22 cellular contexts compared by ENCODE assay signal in genomic region chr14:66739826-66740225, GRCh38.
"Had no signal": no experiment of that assay in that cellular context is flagged by ENCODE, and none has a peak within 500 bp of the region (broad histone marks: within the 10 kb centered on the region; RNA-seq: fewer than 3 reads in every experiment).

No MANE protein-coding gene starts in this region.

- H3K4me1 ChIP-seq: foreskin keratinocyte, gastroesophageal sphincter, left lung, lower lobe of right lung had no signal

- H3K4me2 ChIP-seq: hepatocyte had no signal

- H2AFZ ChIP-seq: hepatocyte had no signal

- DNase-seq: dermis blood vessel endothelial cell; dorsolateral prefrontal cortex; effector CD4-positive, alpha-beta T cell; effector memory CD4-positive, alpha-beta T cell; foreskin keratinocyte; heart left ventricle; hypothalamus; immature natural killer cell; left cardiac atrium; left lung; left ventricle myocardium superior; lower lobe of right lung; mesendoderm; midbrain; naive thymus-derived CD4-positive, alpha-beta T cell had no signal

- ATAC-seq: foreskin keratinocyte; gastroesophageal sphincter; heart left ventricle; left cardiac atrium; left lung; left ventricle myocardium superior; lower lobe of right lung; naive thymus-derived CD4-positive, alpha-beta T cell had no signal

- H3K36me3 ChIP-seq: esophagus muscularis mucosa, gastroesophageal sphincter, heart left ventricle, left lung, lower lobe of right lung had no signal

- H3K27me3 ChIP-seq: dorsolateral prefrontal cortex, esophagus muscularis mucosa, foreskin keratinocyte, gastroesophageal sphincter, heart left ventricle, hepatocyte, left lung had no signal

- H3K9me3 ChIP-seq: gastroesophageal sphincter had no signal

- FAIRE-seq: endothelial cell of umbilical vein, frontal cortex, keratinocyte had no signal

- H3K27ac ChIP-seq: coronary artery, dorsolateral prefrontal cortex, esophagus muscularis mucosa, foreskin keratinocyte, gastroesophageal sphincter, heart left ventricle, hepatocyte, left lung, lower lobe of right lung had no signal

- H3K4me3 ChIP-seq: coronary artery, dorsolateral prefrontal cortex, esophagus muscularis mucosa, gastroesophageal sphincter, heart left ventricle, hepatocyte, left lung, lower lobe of right lung had no signal
